ENCODE assay signal across 17 cellular contexts in genomic region chr14:70208380-70208779, GRCh38. TPM values are rescaled to one million over a fixed set of nuclear protein-coding genes. Genes with fewer than 3 reads are reported as not detected.
DNase-seq lines count a peak whose midpoint lies in the region; ATAC-seq and TF ChIP-seq lines count a peak whose summit lies in the region.
"Had no signal": no experiment of that assay in that cellular context is flagged by ENCODE, and none has a peak within 500 bp of the region (broad histone marks: within the 10 kb centered on the region; RNA-seq: fewer than 3 reads in every experiment).

No MANE protein-coding gene starts in this region.

- H3K9me3 Mint-ChIP-seq in activated CD4-positive, alpha-beta T cell treated with anti-CD3 and anti-CD28 coated beads for 36 hours (ENCODE audit: low read depth): no peaks in the 10 kb centered on the region
- H3K9me3 Mint-ChIP-seq in activated CD8-positive, alpha-beta T cell treated with anti-CD3 and anti-CD28 coated beads for 36 hours: no peaks in the 10 kb centered on the region
- H3K9me3 Mint-ChIP-seq in activated CD8-positive, alpha-beta T cell treated with anti-CD3 and anti-CD28 coated beads, Interleukin-2, amount 10 ng/mL, durations not matched to agents 7 days and 5 days (ENCODE audit: insufficient read depth): no peaks in the 10 kb centered on the region
- H3K9me3 Mint-ChIP-seq: CD4-positive, alpha-beta T cell; CD8-positive, alpha-beta T cell had no signal

- no peak overlapping the region for H3K27ac Mint-ChIP-seq in activated CD4-positive, alpha-beta T cell treated with anti-CD3 and anti-CD28 coated beads for 36 hours
- H3K27ac Mint-ChIP-seq in activated CD8-positive, alpha-beta T cell treated with anti-CD3 and anti-CD28 coated beads for 36 hours: no peak overlapping the region
- H3K27ac Mint-ChIP-seq in activated CD8-positive, alpha-beta T cell treated with anti-CD3 and anti-CD28 coated beads, Interleukin-2, amount 10 ng/mL, durations not matched to agents 7 days and 5 days: no peak overlapping the region
- H3K27ac Mint-ChIP-seq: B cell; CD4-positive, alpha-beta T cell; CD8-positive, alpha-beta T cell had no signal

- CTCF ChIA-PET in activated CD4-positive, alpha-beta T cell treated with anti-CD3 and anti-CD28 coated beads for 36 hours (lab: Charles Lee): no interaction called here
- CTCF ChIA-PET in activated CD8-positive, alpha-beta T cell treated with anti-CD3 and anti-CD28 coated beads for 36 hours (lab: Charles Lee): no interaction called here
- CTCF ChIA-PET in activated CD8-positive, alpha-beta T cell treated with anti-CD3 and anti-CD28 coated beads, Interleukin-2, amount 10 ng/mL, durations not matched to agents 7 days and 5 days (lab: Charles Lee): no interaction called here

- H3K4me3 Mint-ChIP-seq in activated CD4-positive, alpha-beta T cell treated with anti-CD3 and anti-CD28 coated beads for 36 hours: no peak overlapping the region
- no peak overlapping the region for H3K4me3 Mint-ChIP-seq in activated CD8-positive, alpha-beta T cell treated with anti-CD3 and anti-CD28 coated beads for 36 hours
- H3K4me3 Mint-ChIP-seq in activated CD8-positive, alpha-beta T cell treated with anti-CD3 and anti-CD28 coated beads, Interleukin-2, amount 10 ng/mL, durations not matched to agents 7 days and 5 days: no peak overlapping the region
- H3K4me3 Mint-ChIP-seq: B cell; CD4-positive, alpha-beta T cell; CD8-positive, alpha-beta T cell had no signal

- POLR2A ChIA-PET in activated CD4-positive, alpha-beta T cell treated with anti-CD3 and anti-CD28 coated beads for 36 hours (lab: Charles Lee): no interaction called here
- POLR2A ChIA-PET in activated CD8-positive, alpha-beta T cell treated with anti-CD3 and anti-CD28 coated beads for 36 hours (lab: Charles Lee): no interaction called here
- POLR2A ChIA-PET in activated CD8-positive, alpha-beta T cell treated with anti-CD3 and anti-CD28 coated beads, Interleukin-2, amount 10 ng/mL, durations not matched to agents 7 days and 5 days (lab: Charles Lee): no interaction called here

- no peaks in the 10 kb centered on the region for H3K4me1 Mint-ChIP-seq in activated CD4-positive, alpha-beta T cell treated with anti-CD3 and anti-CD28 coated beads for 36 hours
- peaks cover 4% of the 10 kb centered on the region for H3K4me1 Mint-ChIP-seq in activated CD8-positive, alpha-beta T cell treated with anti-CD3 and anti-CD28 coated beads for 36 hours (ENCODE audit: low read depth)
- no peaks in the 10 kb centered on the region for H3K4me1 Mint-ChIP-seq in activated CD8-positive, alpha-beta T cell treated with anti-CD3 and anti-CD28 coated beads, Interleukin-2, amount 10 ng/mL, durations not matched to agents 7 days and 5 days (ENCODE audit: low read depth)
- H3K4me1 Mint-ChIP-seq: B cell had no signal

- H3K36me3 Mint-ChIP-seq in activated CD4-positive, alpha-beta T cell treated with anti-CD3 and anti-CD28 coated beads for 36 hours (ENCODE audit: low read depth): no peaks in the 10 kb centered on the region
- H3K36me3 Mint-ChIP-seq in activated CD8-positive, alpha-beta T cell treated with anti-CD3 and anti-CD28 coated beads for 36 hours (ENCODE audit: low read depth): no peaks in the 10 kb centered on the region
- no peaks in the 10 kb centered on the region for H3K36me3 Mint-ChIP-seq in activated CD8-positive, alpha-beta T cell treated with anti-CD3 and anti-CD28 coated beads, Interleukin-2, amount 10 ng/mL, durations not matched to agents 7 days and 5 days (ENCODE audit: low read depth)
- H3K36me3 Mint-ChIP-seq: CD8-positive, alpha-beta T cell had no signal

- no peak for TF ChIP-seq CTCF in activated CD8-positive, alpha-beta T cell treated with anti-CD3 and anti-CD28 coated beads for 36 hours (IDR thresholded peaks at IDR 0.05)

- peaks cover 20% of the 10 kb centered on the region for H3K27me3 Mint-ChIP-seq in activated CD4-positive, alpha-beta T cell treated with anti-CD3 and anti-CD28 coated beads for 36 hours
- H3K27me3 Mint-ChIP-seq in activated CD8-positive, alpha-beta T cell treated with anti-CD3 and anti-CD28 coated beads for 36 hours: peaks cover 27% of the 10 kb centered on the region
- peaks cover 22% of the 10 kb centered on the region for H3K27me3 Mint-ChIP-seq in activated CD8-positive, alpha-beta T cell treated with anti-CD3 and anti-CD28 coated beads, Interleukin-2, amount 10 ng/mL, durations not matched to agents 7 days and 5 days (ENCODE audit: low read depth)

- DNase-seq in activated CD4-positive, alpha-beta T cell treated with anti-CD3 and anti-CD28 coated beads for 36 hours: no peak
- no peak for DNase-seq in activated CD4-positive, alpha-beta T cell treated with anti-CD3 and anti-CD28 coated beads for 4 hours
- no peak for DNase-seq in activated CD8-positive, alpha-beta T cell treated with anti-CD3 and anti-CD28 coated beads for 36 hours
- no peak for DNase-seq in activated CD8-positive, alpha-beta T cell treated with anti-CD3 and anti-CD28 coated beads, Interleukin-2, amount 10 ng/mL, durations not matched to agents 7 days and 5 days
- DNase-seq in stimulated activated naive CD8-positive, alpha-beta T cell treated with anti-CD3 and anti-CD28 coated beads, Interleukin-15, Interleukin-2, amounts not matched to agents 100 U/mL and 50 U/mL, for 24 hours: no peak
- no peak for DNase-seq in left cardiac atrium
- DNase-seq in activated T-cell treated with anti-CD3 and anti-CD28 coated beads, Interleukin-2, amount 50 U/mL, for 1 hour: no peak
- DNase-seq: AML-193; Caco-2; Calu3; CD4-positive, alpha-beta T cell; CD8-positive, alpha-beta T cell; DMS79 treated with DMSO at 0.1 percent for 48 hours; GF-D8 had no signal

- intact Hi-C loops in activated CD4-positive, alpha-beta T cell treated with anti-CD3 and anti-CD28 coated beads for 36 hours (cut with DNase I, micrococcal nuclease): no loop called here
- intact Hi-C loops in activated CD8-positive, alpha-beta T cell treated with anti-CD3 and anti-CD28 coated beads for 36 hours (cut with micrococcal nuclease): no loop called here
- intact Hi-C loops in left cardiac atrium (cut with DNase I): no loop called here

- ATAC-seq in activated CD4-positive, alpha-beta T cell treated with anti-CD3 and anti-CD28 coated beads for 36 hours: peak; percentile 42
- peak; percentile 47 for ATAC-seq in activated CD8-positive, alpha-beta T cell treated with anti-CD3 and anti-CD28 coated beads for 36 hours
- no peak for ATAC-seq in activated CD8-positive, alpha-beta T cell treated with anti-CD3 and anti-CD28 coated beads, Interleukin-2, amount 10 ng/mL, durations not matched to agents 7 days and 5 days
- peak; percentile 55 for ATAC-seq in stimulated activated naive CD8-positive, alpha-beta T cell treated with anti-CD3 and anti-CD28 coated beads, Interleukin-15, Interleukin-2, amounts not matched to agents 100 U/mL and 50 U/mL, for 24 hours
- no peak for ATAC-seq in left cardiac atrium
- ATAC-seq: A549; CD8-positive, alpha-beta T cell had no signal

RNA-seq across cellular contexts. Expression of gene SLC8A3, which starts 19.6 kb away (rescaled TPM):
- under 1 TPM; 0.57 to 0.58 TPM for total RNA-seq in activated CD4-positive, alpha-beta T cell treated with anti-CD3 and anti-CD28 coated beads for 36 hours
- total RNA-seq in activated CD8-positive, alpha-beta T cell treated with anti-CD3 and anti-CD28 coated beads for 36 hours: under 1 TPM; 0.54 TPM
- total RNA-seq in activated CD8-positive, alpha-beta T cell treated with anti-CD3 and anti-CD28 coated beads, Interleukin-2, amount 10 ng/mL, durations not matched to agents 7 days and 5 days: not detected
- 1 to 10 TPM in 1 of 2 donors, under 1 TPM in 1; 0.62 to 5.9 TPM for total RNA-seq in left cardiac atrium
- total RNA-seq: A172; Caco-2; Calu3; CD4-positive, alpha-beta T cell; CD8-positive, alpha-beta T cell had no signal

Comparison
In these comparisons a context has a peak if more than half of its experiments do, and no peak if none do; other contexts are left out.
1. ATAC-seq: peak in activated CD4-positive, alpha-beta T cell treated with anti-CD3 and anti-CD28 coated beads for 36 hours (single experiment), activated CD8-positive, alpha-beta T cell treated with anti-CD3 and anti-CD28 coated beads for 36 hours (single experiment) and stimulated activated naive CD8-positive, alpha-beta T cell treated with anti-CD3 and anti-CD28 coated beads, Interleukin-15, Interleukin-2, amounts not matched to agents 100 U/mL and 50 U/mL, for 24 hours (single experiment); none in activated CD8-positive, alpha-beta T cell treated with anti-CD3 and anti-CD28 coated beads, Interleukin-2, amount 10 ng/mL, durations not matched to agents 7 days and 5 days (single experiment) and left cardiac atrium (0 of 2).